Comparison of ENCODE assay signal across 10 cellular contexts in the genomic region with DNA sequence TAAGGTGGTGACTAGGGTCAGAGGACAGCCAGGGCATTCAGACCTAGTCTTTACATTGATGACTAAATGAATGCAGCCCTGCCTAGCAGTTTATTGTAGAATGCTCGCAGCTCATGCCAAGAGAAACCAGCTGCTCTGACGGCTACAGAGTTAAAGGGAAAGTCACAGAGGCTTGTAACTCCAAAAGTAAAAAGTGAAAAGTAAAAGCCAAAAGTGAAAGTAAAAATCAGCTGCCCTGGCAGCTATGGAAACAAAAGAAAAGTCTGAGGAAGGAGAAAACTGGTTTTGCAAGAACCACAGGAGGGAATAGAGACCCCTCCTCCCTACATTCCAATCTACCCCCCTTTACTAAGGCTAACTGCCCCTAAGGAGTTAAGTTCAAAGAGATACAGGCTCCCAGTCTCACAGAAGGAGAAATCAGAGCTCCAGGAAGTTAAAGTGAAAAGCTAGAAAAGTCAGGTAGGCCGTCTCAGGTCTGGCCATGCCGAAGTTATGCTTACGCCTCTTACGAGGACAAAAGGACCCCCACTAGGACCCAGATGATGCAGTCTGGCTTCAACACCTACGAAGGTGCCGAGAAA. TPM values are rescaled to one million over a fixed set of nuclear protein-coding genes. Genes with fewer than 3 reads are reported as not detected.
A peak's percentile ranks its signal among the peaks of the same experiment; 100 is the strongest.
DNase-seq lines count a peak whose midpoint lies in the region; ATAC-seq, FAIRE-seq and TF ChIP-seq lines count a peak whose summit lies in the region.
"Had no signal": no experiment of that assay in that cellular context is flagged by ENCODE, and none has a peak within 500 bp of the region (broad histone marks: within the 10 kb centered on the region; RNA-seq: fewer than 3 reads in every experiment).

No MANE protein-coding gene starts in this region.

- H3K27ac ChIP-seq in keratinocyte (ENCODE audit: control insufficient read depth, insufficient read depth, low read length): no peak overlapping the region
- peak overlapping the region; percentile 44 to 78 (median 70) for H3K27ac ChIP-seq in stomach
- H3K27ac ChIP-seq: 22Rv1 had no signal

- H3K79me2 ChIP-seq in keratinocyte (ENCODE audit: control insufficient read depth, insufficient read depth, low read length): no peaks in the 10 kb centered on the region

- intact Hi-C loops in stomach (cut with DNase I; ENCODE audit: low total_unique reads): no loop called here

- no peaks in the 10 kb centered on the region for H3K27me3 ChIP-seq in keratinocyte (ENCODE audit: control insufficient read depth, extremely low read depth, insufficient read depth, low read length)
- H3K27me3 ChIP-seq in stomach: no peaks in the 10 kb centered on the region

- H2AFZ ChIP-seq in keratinocyte (ENCODE audit: control insufficient read depth, low read length): peak overlapping the region; percentile 83

- 7 to 23% (median 13%) methylated on average over 8 of the region's 8 CpGs for WGBS in stomach, 5 donors

- dilution Hi-C loops in keratinocyte (cut with MboI; ENCODE audit: extremely low pct_ligation_motif_present, low sequenced_read_pairs): no loop called here

- no peak for TF ChIP-seq EP300 in stomach (IDR thresholded peaks at IDR 0.05)

- H3K9me1 ChIP-seq in keratinocyte (ENCODE audit: control insufficient read depth, extremely low read depth, insufficient read depth, low read length): no peaks in the 10 kb centered on the region

- in situ Hi-C loops in astrocyte of the spinal cord (cut with HindIII; ENCODE audit: low sequenced_read_pairs): no loop called here

- ATAC-seq in GM21515 (IDR thresholded peaks at IDR 0.05; ENCODE audit: unreplicated experiment) (no peak), GM19035 (IDR thresholded peaks at IDR 0.05; ENCODE audit: unreplicated experiment) (no peak)

- H3K36me3 ChIP-seq in keratinocyte (ENCODE audit: control insufficient read depth in 2 of 2, extremely low read depth in 1 of 2, insufficient read depth in 2 of 2, low read length in 2 of 2): no peaks in the 10 kb centered on the region
- H3K36me3 ChIP-seq in stomach: no peaks in the 10 kb centered on the region

- peaks cover 11% of the 10 kb centered on the region for H3K4me1 ChIP-seq in keratinocyte (ENCODE audit: control insufficient read depth, extremely low read depth, insufficient read depth, low read length)
- peaks cover 0 to 13% (median 5%) of the 10 kb centered on the region in 4 donors for H3K4me1 ChIP-seq in stomach

- TF ChIP-seq CTCF in astrocyte of the spinal cord (IDR thresholded peaks at IDR 0.05; ENCODE audit: low read depth, low read length) (no peak), keratinocyte (optimal IDR thresholded peaks at IDR 0.05 in 1 of 3, IDR thresholded peaks at IDR 0.05 in 1 of 3, conservative IDR thresholded peaks at IDR 0.05 in 1 of 3; ENCODE audit: extremely low read depth in 1 of 3, insufficient read depth in 2 of 3, low read length in 3 of 3) (no peak), stomach (IDR thresholded peaks at IDR 0.05) (no peak)

- no peaks in the 10 kb centered on the region for H4K20me1 ChIP-seq in keratinocyte (ENCODE audit: control insufficient read depth, extremely low read depth, insufficient read depth, low read length)

- peak overlapping the region; percentile 79 for H3K4me2 ChIP-seq in keratinocyte (ENCODE audit: control insufficient read depth, extremely low read depth, insufficient read depth, low read depth, low read length)

- H3K9me3 ChIP-seq in keratinocyte (ENCODE audit: control insufficient read depth, low read depth, low read length) (no peaks in the 10 kb centered on the region), stomach (no peaks in the 10 kb centered on the region)

- FAIRE-seq in keratinocyte (lab: Jason Lieb, UNC): peak; percentile 62
- no peak for FAIRE-seq in HTR-8/SVneo (lab: Jason Lieb, UNC)
- FAIRE-seq: TTC549 had no signal

- H3K4me3 ChIP-seq in astrocyte of the spinal cord (ENCODE audit: low read depth, low read length) (no peak overlapping the region), keratinocyte (ENCODE audit: control insufficient read depth in 2 of 3, extremely low read depth in 1 of 3, insufficient read depth in 2 of 3, low read depth in 1 of 3, low read length in 3 of 3) (peak overlapping the region in 2 of 3 experiments; percentile 49 to 51), stomach (peak overlapping the region; percentile 30 to 36 (median 34))

- H3K9ac ChIP-seq in keratinocyte (ENCODE audit: control insufficient read depth, extremely low read depth, insufficient read depth, low read length): peak overlapping the region; percentile 33

- no peak for TF ChIP-seq POLR2A in stomach (IDR thresholded peaks at IDR 0.05)

- DNase-seq in DMS53 (lab: John Stamatoyannopoulos, UW): peak; percentile 11
- DNase-seq in DMS53 treated with DMSO at 0.1 percent for 48 hours (lab: John Stamatoyannopoulos, UW; ENCODE audit: unreplicated experiment): no peak
- peak; percentile 31 for DNase-seq in astrocyte of the spinal cord (ENCODE audit: low read depth, low spot score)
- no peak for DNase-seq in keratinocyte (ENCODE audit: low read depth, low spot score)
- no peak for DNase-seq in stomach
- DNase-seq in HTR-8/SVneo (ENCODE audit: insufficient read length, low spot score): no peak

RNA-seq across cellular contexts. Expression of a gene that starts 6.0 kb away (rescaled TPM):
- polyA plus RNA-seq in keratinocyte (not detected in 3 replicates), stomach (not detected)
- polyA plus RNA-seq in keratinocyte (2011; ENCODE audit: low read depth): not detected
- not detected in 2 replicates for polyA plus RNA-seq in keratinocyte (2011; cell fraction: cytosol; rRNA removed)
- polyA plus RNA-seq in keratinocyte (2011; cell fraction: nucleus; rRNA removed): not detected in 2 replicates
- not detected in 2 replicates for polyA plus RNA-seq in keratinocyte (2012; ENCODE audit: low replicate concordance)
- not detected in 3 replicates for polyA minus RNA-seq in keratinocyte
- not detected for polyA minus RNA-seq in keratinocyte (2011; cell fraction: cytosol; rRNA and poly(A)+ RNA removed)
- polyA minus RNA-seq in keratinocyte (2011; cell fraction: nucleus; rRNA and poly(A)+ RNA removed): not detected in 2 replicates
- total RNA-seq in stomach: not detected

RNA-seq across cellular contexts. Expression of a gene that starts 12.3 kb away (rescaled TPM):
- polyA plus RNA-seq in keratinocyte: not detected in 3 replicates
- polyA plus RNA-seq in keratinocyte (2011; ENCODE audit: low read depth): not detected
- not detected in 2 replicates for polyA plus RNA-seq in keratinocyte (2011; cell fraction: cytosol; rRNA removed)
- not detected in 2 replicates for polyA plus RNA-seq in keratinocyte (2011; cell fraction: nucleus; rRNA removed)
- polyA plus RNA-seq in keratinocyte (2012; ENCODE audit: low replicate concordance): not detected in 2 replicates
- not detected in 3 replicates for polyA minus RNA-seq in keratinocyte
- polyA minus RNA-seq in keratinocyte (2011; cell fraction: cytosol; rRNA and poly(A)+ RNA removed): not detected
- polyA minus RNA-seq in keratinocyte (2011; cell fraction: nucleus; rRNA and poly(A)+ RNA removed): not detected in 2 replicates
- total RNA-seq in stomach: not detected
- not detected for polyA plus RNA-seq in stomach

RNA-seq across cellular contexts. Expression of a gene that starts 21.9 kb away (rescaled TPM):
- polyA plus RNA-seq in keratinocyte: not detected in 3 replicates
- polyA plus RNA-seq in keratinocyte (2011; ENCODE audit: low read depth): not detected
- polyA plus RNA-seq in keratinocyte (2011; cell fraction: cytosol; rRNA removed): not detected in 2 replicates
- polyA plus RNA-seq in keratinocyte (2011; cell fraction: nucleus; rRNA removed): not detected in 2 replicates
- not detected in 2 replicates for polyA plus RNA-seq in keratinocyte (2012; ENCODE audit: low replicate concordance)
- polyA minus RNA-seq in keratinocyte: not detected in 3 replicates
- not detected for polyA minus RNA-seq in keratinocyte (2011; cell fraction: cytosol; rRNA and poly(A)+ RNA removed)
- not detected in 2 replicates for polyA minus RNA-seq in keratinocyte (2011; cell fraction: nucleus; rRNA and poly(A)+ RNA removed)
- not detected for total RNA-seq in stomach
- polyA plus RNA-seq in stomach: not detected

RNA-seq across cellular contexts. Expression of a gene that starts 39.9 kb away (rescaled TPM):
- polyA plus RNA-seq in keratinocyte (0.29 to 1.4 TPM (median 0.62 TPM) in 3 replicates), stomach (1 to 10 TPM; 2.1 to 6.4 (median 4.0) TPM)
- 3.7 TPM for polyA plus RNA-seq in keratinocyte (2011; ENCODE audit: low read depth)
- polyA plus RNA-seq in keratinocyte (2011; cell fraction: cytosol; rRNA removed): 0.55 and 0.64 TPM in 2 replicates
- 0.47 and 1.1 TPM in 2 replicates for polyA plus RNA-seq in keratinocyte (2011; cell fraction: nucleus; rRNA removed)
- 0.49 and 1.4 TPM in 2 replicates for polyA plus RNA-seq in keratinocyte (2012; ENCODE audit: low replicate concordance)
- 0.10 to 1.1 TPM (median 0.26 TPM) in 3 replicates for polyA minus RNA-seq in keratinocyte
- polyA minus RNA-seq in keratinocyte (2011; cell fraction: cytosol; rRNA and poly(A)+ RNA removed): not detected
- 0.47 and 1.3 TPM in 2 replicates for polyA minus RNA-seq in keratinocyte (2011; cell fraction: nucleus; rRNA and poly(A)+ RNA removed)
- 10 to 100 TPM in 1 of 5 donors, 1 to 10 TPM in 4; 1.4 to 20.4 (median 5.7) TPM for total RNA-seq in stomach

RNA-seq across cellular contexts. Expression of a gene that starts 45.0 kb away (rescaled TPM):
- polyA plus RNA-seq in keratinocyte (0.05 to 0.12 TPM (median 0.06 TPM) in 3 replicates), stomach (under 1 TPM in 2 of 3 donors, not detected in 1; 0.12 to 0.88 TPM)
- not detected for polyA plus RNA-seq in keratinocyte (2011; ENCODE audit: low read depth)
- 0.02 and 0.09 TPM in 2 replicates for polyA plus RNA-seq in keratinocyte (2011; cell fraction: cytosol; rRNA removed)
- polyA plus RNA-seq in keratinocyte (2011; cell fraction: nucleus; rRNA removed): 0.15 and 0.31 TPM in 2 replicates
- polyA plus RNA-seq in keratinocyte (2012; ENCODE audit: low replicate concordance): 0.18 and 0.31 TPM in 2 replicates
- 0.10 to 0.46 TPM in 2 of 3 replicates, not detected in the other for polyA minus RNA-seq in keratinocyte
- polyA minus RNA-seq in keratinocyte (2011; cell fraction: cytosol; rRNA and poly(A)+ RNA removed): not detected
- 0.21 TPM in 1 of 2 replicates, not detected in the other for polyA minus RNA-seq in keratinocyte (2011; cell fraction: nucleus; rRNA and poly(A)+ RNA removed)
- total RNA-seq in stomach: not detected

Comparison
In these comparisons a context has a peak if more than half of its experiments do, and no peak if none do; other contexts are left out.
1. DNase-seq: peak in DMS53 (single experiment) and astrocyte of the spinal cord (single experiment); none in DMS53 treated with DMSO at 0.1 percent for 48 hours (single experiment), keratinocyte (single experiment), stomach (single experiment) and HTR-8/SVneo (single experiment).